ENCODE assay signal across 1 cellular context in genomic region chr9:106058460-106058859, GRCh38.
TF ChIP-seq lines count a peak whose summit lies in the region.

No MANE protein-coding gene starts in this region.

TF ChIP-seq in IMR-90, 13 proteins besides CTCF, POLR2A, EP300 and RAD21 (continued from another document):
- no peak for TF ChIP-seq BHLHE40 (IDR thresholded peaks at IDR 0.05; ENCODE audit: low read depth, low read length)
- no peak for TF ChIP-seq MXI1 (IDR thresholded peaks at IDR 0.05; ENCODE audit: borderline replicate concordance, low read depth, low read length)
- TF ChIP-seq NFE2L2 (IDR thresholded peaks at IDR 0.05; ENCODE audit: low read depth, low read length): no peak
- TF ChIP-seq, protein P1, sequence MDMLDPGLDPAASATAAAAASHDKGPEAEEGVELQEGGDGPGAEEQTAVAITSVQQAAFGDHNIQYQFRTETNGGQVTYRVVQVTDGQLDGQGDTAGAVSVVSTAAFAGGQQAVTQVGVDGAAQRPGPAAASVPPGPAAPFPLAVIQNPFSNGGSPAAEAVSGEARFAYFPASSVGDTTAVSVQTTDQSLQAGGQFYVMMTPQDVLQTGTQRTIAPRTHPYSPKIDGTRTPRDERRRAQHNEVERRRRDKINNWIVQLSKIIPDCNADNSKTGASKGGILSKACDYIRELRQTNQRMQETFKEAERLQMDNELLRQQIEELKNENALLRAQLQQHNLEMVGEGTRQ (IDR thresholded peaks at IDR 0.05; ENCODE audit: low read depth, low read length): no peak
- no peak for TF ChIP-seq MAZ (IDR thresholded peaks at IDR 0.05; ENCODE audit: borderline replicate concordance, low read depth, low read length)
- TF ChIP-seq MAFK (IDR thresholded peaks at IDR 0.05; ENCODE audit: low read depth, low read length): no peak
- no peak for TF ChIP-seq RFX5 (IDR thresholded peaks at IDR 0.05; ENCODE audit: low read depth, low read length)
- TF ChIP-seq SMC3 (IDR thresholded peaks at IDR 0.05; ENCODE audit: low read depth, low read length): no peak
- no peak for TF ChIP-seq CEBPB (IDR thresholded peaks at IDR 0.05; ENCODE audit: low read depth, low read length)
- TF ChIP-seq RCOR1 (IDR thresholded peaks at IDR 0.05; ENCODE audit: insufficient replicate concordance, low read length): no peak
